In the genomic region with DNA sequence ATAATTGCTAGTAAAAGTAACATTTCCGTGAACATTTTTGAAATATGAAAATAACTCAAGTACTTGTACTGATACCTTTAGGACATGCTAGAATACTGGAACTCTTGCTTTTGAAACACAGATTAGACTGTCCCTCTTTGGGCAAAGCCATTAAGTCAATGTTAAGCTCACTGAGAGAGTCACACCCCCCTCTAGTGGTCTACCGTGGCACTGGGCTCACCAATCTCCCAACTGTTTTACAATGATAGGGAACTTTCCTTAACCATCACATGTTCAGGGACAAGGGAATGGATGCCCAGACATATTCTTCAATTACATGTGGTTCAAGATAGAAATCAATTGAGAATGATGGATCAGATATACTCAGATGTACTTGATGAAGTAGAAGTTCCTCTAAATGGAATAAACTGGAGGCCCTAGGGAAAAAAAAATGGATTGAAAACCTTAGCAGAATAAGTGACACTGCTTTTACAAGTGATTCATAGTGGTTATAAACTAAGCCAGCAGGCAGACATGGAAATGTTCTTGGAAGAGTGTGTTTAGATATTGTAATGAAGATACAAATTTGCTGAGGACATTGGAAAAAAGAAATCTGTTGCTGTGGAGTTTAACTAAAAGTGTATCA, we compare ENCODE assay signal across 1 cellular context.
TF ChIP-seq lines count a peak whose summit lies in the region.

No MANE protein-coding gene starts in this region.

TF ChIP-seq in endothelial cell of umbilical vein, 7 proteins besides CTCF, POLR2A, EP300 and RAD21:
- TF ChIP-seq MYC (IDR thresholded peaks at IDR 0.05; ENCODE audit: low read depth, low read length) (no peak), GATA2 (IDR thresholded peaks at IDR 0.05; ENCODE audit: insufficient read depth, insufficient read length, low read depth, low read length) (no peak), JUN (IDR thresholded peaks at IDR 0.05; ENCODE audit: borderline replicate concordance, insufficient read depth, insufficient read length, low read depth) (no peak), FOS (IDR thresholded peaks at IDR 0.05; ENCODE audit: borderline replicate concordance, insufficient read depth, low read length) (no peak), EZH2 (IDR thresholded peaks at IDR 0.05; ENCODE audit: borderline replicate concordance, low read depth, low read length, severe bottlenecking) (no peak), POLR2AphosphoS5 (IDR thresholded peaks at IDR 0.05; ENCODE audit: insufficient read depth, low read depth, low read length) (no peak)
- TF ChIP-seq, protein P1, sequence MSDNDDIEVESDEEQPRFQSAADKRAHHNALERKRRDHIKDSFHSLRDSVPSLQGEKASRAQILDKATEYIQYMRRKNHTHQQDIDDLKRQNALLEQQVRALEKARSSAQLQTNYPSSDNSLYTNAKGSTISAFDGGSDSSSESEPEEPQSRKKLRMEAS (IDR thresholded peaks at IDR 0.05; ENCODE audit: insufficient read depth, insufficient read length) = no peak
TF ChIP-seq in endothelial cell of umbilical vein: peak in this region for 0.
